In genomic region chr9:105432247-105432857, GRCh38 we compare ENCODE assay signal across 17 cellular contexts.
"Had no signal": no experiment of that assay in that cellular context is flagged by ENCODE, and none has a peak within 500 bp of the region (broad histone marks: within the 10 kb centered on the region; RNA-seq: fewer than 3 reads in every experiment).

No MANE protein-coding gene starts in this region.

- H3K4me3 ChIP-seq: cardiac muscle cell, heart left ventricle, left lung, upper lobe of right lung had no signal

- H3K4me3 Mint-ChIP-seq: activated CD4-positive, alpha-beta memory T cell treated with anti-CD3 and anti-CD28 coated beads for 36 hours; activated T-cell treated with anti-CD3 and anti-CD28 coated beads, Interleukin-2, amount 50 U/mL, for 4 hours; naive B cell; stimulated activated naive CD8-positive, alpha-beta T cell treated with anti-CD3 and anti-CD28 coated beads, Interleukin-15, Interleukin-2, amounts not matched to agents 100 ng/mL and 50 ng/mL, for 24 hours; T-helper 2 cell treated with Interferon-gamma antibody and Interleukin-4, amounts not matched to agents 5 μg/mL and 100 μg/mL, for 36 hours had no signal

- DNase-seq: activated CD4-positive, alpha-beta memory T cell treated with anti-CD3 and anti-CD28 coated beads for 36 hours; activated CD4-positive, alpha-beta T cell treated with anti-CD3 and anti-CD28 coated beads for 1 hour; activated T-cell treated with anti-CD3 and anti-CD28 coated beads, Interleukin-2, amount 50 U/mL, for 4 hours; effector CD4-positive, alpha-beta T cell; foreskin melanocyte; heart left ventricle; left lung; naive B cell; stimulated activated CD4-positive, alpha-beta T cell treated with anti-CD3 and anti-CD28 coated beads, Interleukin-4, amount 100 ng/mL, for 1 hour; SW 1271; upper lobe of right lung had no signal

- H3K27ac Mint-ChIP-seq: activated CD4-positive, alpha-beta memory T cell treated with anti-CD3 and anti-CD28 coated beads for 36 hours; stimulated activated naive CD8-positive, alpha-beta T cell treated with anti-CD3 and anti-CD28 coated beads, Interleukin-15, Interleukin-2, amounts not matched to agents 100 ng/mL and 50 ng/mL, for 24 hours; T-helper 2 cell treated with Interferon-gamma antibody and Interleukin-4, amounts not matched to agents 5 μg/mL and 100 μg/mL, for 36 hours had no signal

- ATAC-seq: activated T-cell treated with anti-CD3 and anti-CD28 coated beads, Interleukin-2, amount 50 U/mL, for 4 hours; left lung; upper lobe of right lung had no signal

- H3K27me3 Mint-ChIP-seq: naive B cell; stimulated activated naive CD8-positive, alpha-beta T cell treated with anti-CD3 and anti-CD28 coated beads, Interleukin-15, Interleukin-2, amounts not matched to agents 100 ng/mL and 50 ng/mL, for 24 hours had no signal

- H3K36me3 Mint-ChIP-seq: activated CD4-positive, alpha-beta memory T cell treated with anti-CD3 and anti-CD28 coated beads for 36 hours; naive B cell had no signal

- FAIRE-seq: astrocyte, endothelial cell of umbilical vein, islet of Langerhans had no signal

- H3K9me3 Mint-ChIP-seq: activated CD4-positive, alpha-beta memory T cell treated with anti-CD3 and anti-CD28 coated beads for 36 hours; activated T-cell treated with anti-CD3 and anti-CD28 coated beads, Interleukin-2, amount 50 U/mL, for 4 hours; naive B cell; stimulated activated naive CD8-positive, alpha-beta T cell treated with anti-CD3 and anti-CD28 coated beads, Interleukin-15, Interleukin-2, amounts not matched to agents 100 ng/mL and 50 ng/mL, for 24 hours; T-helper 2 cell treated with Interferon-gamma antibody and Interleukin-4, amounts not matched to agents 5 μg/mL and 100 μg/mL, for 36 hours had no signal
